Comparison of ENCODE assay signal across 8 cellular contexts in genomic region chr12:124774054-124774461, GRCh38.
A peak's percentile ranks its signal among the peaks of the same experiment; 100 is the strongest.
DNase-seq lines count a peak whose midpoint lies in the region; ATAC-seq, FAIRE-seq and TF ChIP-seq lines count a peak whose summit lies in the region.

No MANE protein-coding gene starts in this region.

- peaks cover 0 to 27% (median 18%) of the 10 kb centered on the region in 4 donors for H3K4me1 ChIP-seq in tibial artery

- DNase-seq in GM10248 (ENCODE audit: extremely low spot score) (peak; percentile 80), caudate nucleus (lab: John Stamatoyannopoulos, UW) (peak in 1 of 61 donors; percentile 16), tibial artery (no peak), frontal cortex (ENCODE audit: low spot score in 2 of 2) (no peak), middle frontal gyrus (ENCODE audit: extremely low spot score, low spot score) (no peak), GM19239 (ENCODE audit: insufficient read length, low spot score) (no peak)

- H3K27ac ChIP-seq in caudate nucleus (ENCODE audit: low read depth, low read length), result peak overlapping the region; percentile 19
- H3K27ac ChIP-seq in tibial artery, result peak overlapping the region; percentile 27 to 30

- peak; percentile 4 for ATAC-seq in GM19468 (IDR thresholded peaks at IDR 0.05; ENCODE audit: extremely low read depth, unreplicated experiment)
- peak; percentile 29 for ATAC-seq in HG03520 (IDR thresholded peaks at IDR 0.05; ENCODE audit: unreplicated experiment)

- FAIRE-seq in frontal cortex (lab: Jason Lieb, UNC), result no peak
- FAIRE-seq in GM19239 (lab: Jason Lieb, UNC), result no peak

- no peak for TF ChIP-seq CTCF in GM10248 (IDR thresholded peaks at IDR 0.05; ENCODE audit: control extremely low read depth, extremely low read depth, low read depth, missing control alignments)
- no peak for TF ChIP-seq CTCF in tibial artery (IDR thresholded peaks at IDR 0.05)

- H3K4me3 ChIP-seq in tibial artery, result peak overlapping the region; percentile 21 to 35

- H3K36me3 ChIP-seq in tibial artery, result no peaks in the 10 kb centered on the region

- CTCF ChIA-PET in GM10248 (lab: Yijun Ruan, JAX), result interaction anchor here (0.9 to 1.7 kb wide), 4 partner anchors 19 to 738 kb away, joined by 3 to 8 read pairs (median 3); no protein-coding TSS in a partner anchor

- H3K27me3 ChIP-seq in tibial artery, result peaks cover 0 to 4% of the 10 kb centered on the region in 2 donors

- intact Hi-C loops in tibial artery (cut with DNase I; ENCODE audit: low total_unique reads), result loop anchor here (5.0 kb wide), 1 partner anchor 447 kb away; no protein-coding TSS in a partner anchor

- POLR2A ChIA-PET in GM10248 (lab: Yijun Ruan, JAX), result interaction anchor here (0.7 to 1.4 kb wide), 3 partner anchors 23 to 143 kb away, joined by 3 to 7 read pairs (median 3); no protein-coding TSS in a partner anchor

- no peaks in the 10 kb centered on the region for H3K9me3 ChIP-seq in tibial artery
